Comparison of ENCODE assay signal across 1 cellular context in genomic region chr16:87391324-87391949, GRCh38.
TF ChIP-seq lines count a peak whose summit lies in the region.

No MANE protein-coding gene starts in this region.

TF ChIP-seq in A549, 52 proteins besides CTCF, POLR2A, EP300 and RAD21 (continued from another document):
- TF ChIP-seq REST (IDR thresholded peaks at IDR 0.05): no peak
- TF ChIP-seq ZC3H11A (IDR thresholded peaks at IDR 0.05): no peak
- peak; percentile 47 for TF ChIP-seq PHF8 (IDR thresholded peaks at IDR 0.05; ENCODE audit: borderline replicate concordance, low read depth)
- no peak for TF ChIP-seq EHMT2 (IDR thresholded peaks at IDR 0.05; ENCODE audit: low read depth)
- TF ChIP-seq NPAS2 (CRISPR knock-in tag; IDR thresholded peaks at IDR 0.05; ENCODE audit: borderline replicate concordance): no peak
- no peak for TF ChIP-seq RFX5 (IDR thresholded peaks at IDR 0.05)
- no peak for TF ChIP-seq SMC3 (IDR thresholded peaks at IDR 0.05)
- TF ChIP-seq ZSCAN20 (CRISPR knock-in tag; IDR thresholded peaks at IDR 0.05): no peak
- TF ChIP-seq RARB (CRISPR knock-in tag; IDR thresholded peaks at IDR 0.05): no peak
- TF ChIP-seq NFE2L2 (conservative IDR thresholded peaks at IDR 0.05; ENCODE audit: low read length): no peak
- TF ChIP-seq SREBF2 (IDR thresholded peaks at IDR 0.05): no peak
- no peak for TF ChIP-seq CBX8 (IDR thresholded peaks at IDR 0.05)
- no peak; the same call in 1 of the 2 replicates for TF ChIP-seq MAX (IDR thresholded peaks at IDR 0.05)
- TF ChIP-seq RCOR1 (IDR thresholded peaks at IDR 0.05; ENCODE audit: low read depth, low read length): no peak
- TF ChIP-seq ZFP36 (IDR thresholded peaks at IDR 0.05; ENCODE audit: borderline replicate concordance, partially characterized antibody): no peak
- TF ChIP-seq FOSL2 (IDR thresholded peaks at IDR 0.05): no peak
- no peak for TF ChIP-seq FOSL2 (CRISPR knock-in tag; IDR thresholded peaks at IDR 0.05)
- no peak for TF ChIP-seq RNF2 (IDR thresholded peaks at IDR 0.05; ENCODE audit: borderline replicate concordance, low read depth)
- TF ChIP-seq JUN (IDR thresholded peaks at IDR 0.05): no peak
- TF ChIP-seq CHD4 (IDR thresholded peaks at IDR 0.05; ENCODE audit: borderline replicate concordance): no peak
- no peak for TF ChIP-seq USF2 (IDR thresholded peaks at IDR 0.05)
- no peak for TF ChIP-seq BHLHE40 (IDR thresholded peaks at IDR 0.05; ENCODE audit: low read depth, low read length)
- no peak for TF ChIP-seq CBX2 (IDR thresholded peaks at IDR 0.05; ENCODE audit: borderline replicate concordance, low read depth)
- TF ChIP-seq HOXA7 (CRISPR knock-in tag; IDR thresholded peaks at IDR 0.05): no peak
- no peak for TF ChIP-seq HOXB13 (CRISPR knock-in tag; IDR thresholded peaks at IDR 0.05; ENCODE audit: low read depth)
- no peak for TF ChIP-seq MAZ (IDR thresholded peaks at IDR 0.05; ENCODE audit: borderline replicate concordance, low read depth, low read length)
- TF ChIP-seq TP53 (CRISPR knock-in tag; IDR thresholded peaks at IDR 0.05): peak; percentile 68; the same call in 1 of the 2 replicates
- no peak for TF ChIP-seq FOSB (CRISPR knock-in tag; IDR thresholded peaks at IDR 0.05)
- TF ChIP-seq CEBPB (IDR thresholded peaks at IDR 0.05): peak; percentile 71 to 82; a peak in 3 of 4 replicates
- no peak for TF ChIP-seq ZNF302 (CRISPR knock-in tag; IDR thresholded peaks at IDR 0.05)
- no peak for TF ChIP-seq POLR2AphosphoS2 (conservative IDR thresholded peaks at IDR 0.05; ENCODE audit: low read length)
TF ChIP-seq in A549: peak in this region for 5.
